18 cellular contexts compared by ENCODE assay signal in genomic region chr7:24075426-24075810, GRCh38.
DNase-seq lines count a peak whose midpoint lies in the region; ATAC-seq and TF ChIP-seq lines count a peak whose summit lies in the region.
"Had no signal": no experiment of that assay in that cellular context is flagged by ENCODE, and none has a peak within 500 bp of the region (broad histone marks: within the 10 kb centered on the region; RNA-seq: fewer than 3 reads in every experiment).

No MANE protein-coding gene starts in this region.

- H3K27ac ChIP-seq in KMS-11 = peak overlapping the region; percentile 85
- no peak overlapping the region for H3K27ac ChIP-seq in naive thymus-derived CD4-positive, alpha-beta T cell (ENCODE audit: low read depth, low read length)
- no peak overlapping the region for H3K27ac ChIP-seq in thyroid gland
- H3K27ac ChIP-seq: gastrocnemius medialis, WERI-Rb-1 had no signal

- intact Hi-C loops in naive thymus-derived CD4-positive, alpha-beta T cell (cut with micrococcal nuclease) = no loop called here
- intact Hi-C loops in thyroid gland (cut with DNase I) = no loop called here

- no peaks in the 10 kb centered on the region for H4K20me1 ChIP-seq in KMS-11 (ENCODE audit: insufficient read depth)

- H3K4me3 Mint-ChIP-seq in T-helper 17 cell = no peak overlapping the region
- H3K4me3 Mint-ChIP-seq in naive thymus-derived CD4-positive, alpha-beta T cell = peak overlapping the region in 2 of 10 donors; percentile 24 to 69

- peak; percentile 32 for DNase-seq in GM04504 (ENCODE audit: low read depth)
- no peak for DNase-seq in T-helper 17 cell
- no peak for DNase-seq in SIG-M5 treated with dmso at 0.1 percent for 504 hours (lab: John Stamatoyannopoulos, UW; ENCODE audit: unreplicated experiment)
- DNase-seq in iPS-NIHi11 (ENCODE audit: low spot score) = no peak
- DNase-seq in naive thymus-derived CD4-positive, alpha-beta T cell = no peak
- DNase-seq in thyroid gland = no peak
- DNase-seq: activated naive CD4-positive, alpha-beta T cell treated with anti-CD3 and anti-CD28 coated beads, Interleukin-2, amount 50 U/mL, for 16 hours; effector memory CD4-positive, alpha-beta T cell; gastrocnemius medialis; midbrain; NCI-H2081; NCI-H82; WERI-Rb-1 had no signal

- TF ChIP-seq POLR2A in thyroid gland (IDR thresholded peaks at IDR 0.05) = no peak

- peak overlapping the region; percentile 54 for H3K4me2 ChIP-seq in KMS-11

- peak overlapping the region; percentile 85 for H2AFZ ChIP-seq in KMS-11 (ENCODE audit: low read depth)

- H3K9me3 ChIP-seq in T-helper 17 cell (ENCODE audit: control insufficient read depth, low read length, poor library complexity, severe bottlenecking) = no peaks in the 10 kb centered on the region
- H3K9me3 ChIP-seq in mucosa of stomach (ENCODE audit: control insufficient read depth, low read length) = no peaks in the 10 kb centered on the region
- no peaks in the 10 kb centered on the region for H3K9me3 ChIP-seq in naive thymus-derived CD4-positive, alpha-beta T cell (ENCODE audit: control insufficient read depth in 2 of 3, low read length in 3 of 3)
- H3K9me3 ChIP-seq in thyroid gland = no peaks in the 10 kb centered on the region
- H3K9me3 ChIP-seq: gastrocnemius medialis had no signal

- peaks cover 21% of the 10 kb centered on the region for H3K4me1 ChIP-seq in KMS-11 (ENCODE audit: low read depth, poor library complexity, severe bottlenecking)
- H3K4me1 ChIP-seq in mucosa of stomach (ENCODE audit: control insufficient read depth, insufficient read depth, low read length) = peaks cover 8% of the 10 kb centered on the region
- H3K4me1 ChIP-seq in naive thymus-derived CD4-positive, alpha-beta T cell (ENCODE audit: control insufficient read depth in 2 of 2, insufficient read depth in 2 of 2, low read length in 2 of 2) = no peaks in the 10 kb centered on the region
- no peaks in the 10 kb centered on the region for H3K4me1 ChIP-seq in thyroid gland
- H3K4me1 ChIP-seq: gastrocnemius medialis, tibial nerve had no signal

- peak overlapping the region; percentile 79 for H3K27ac Mint-ChIP-seq in T-helper 17 cell
- peak overlapping the region in 1 of 9 donors; percentile 48 for H3K27ac Mint-ChIP-seq in naive thymus-derived CD4-positive, alpha-beta T cell
- H3K27ac Mint-ChIP-seq: progenitor cell of endocrine pancreas had no signal

- H3K36me3 Mint-ChIP-seq in T-helper 17 cell (ENCODE audit: low read depth) = peaks cover 7% of the 10 kb centered on the region
- H3K36me3 Mint-ChIP-seq in naive thymus-derived CD4-positive, alpha-beta T cell = no peaks in the 10 kb centered on the region

- H3K9ac ChIP-seq in KMS-11 (peak overlapping the region; percentile 67; the same call in 1 of the 2 replicates), mucosa of stomach (ENCODE audit: low read length) (peak overlapping the region; percentile 41)

- H3K4me3 ChIP-seq in KMS-11 (IDR thresholded peaks at IDR 0.05; ENCODE audit: insufficient read depth, low read depth, low read length) (no peak overlapping the region), mucosa of stomach (ENCODE audit: low read length) (no peak overlapping the region), thyroid gland (replicated peaks in 1 of 3) (no peak overlapping the region)
- H3K4me3 ChIP-seq in naive thymus-derived CD4-positive, alpha-beta T cell (ENCODE audit: low read length) = no peak overlapping the region
- H3K4me3 ChIP-seq: gastrocnemius medialis, K562, tibial nerve had no signal

- TF ChIP-seq CTCF in KMS-11 (conservative IDR thresholded peaks at IDR 0.05; ENCODE audit: low read depth, low read length) (no peak), thyroid gland (IDR thresholded peaks at IDR 0.05) (no peak)

- peaks cover 11% of the 10 kb centered on the region for H3K4me1 Mint-ChIP-seq in T-helper 17 cell
- peaks cover 0 to 7% (median 2%) of the 10 kb centered on the region in 7 donors for H3K4me1 Mint-ChIP-seq in naive thymus-derived CD4-positive, alpha-beta T cell

- H3K27me3 ChIP-seq in KMS-11 (ENCODE audit: insufficient read depth, low read depth) (no peaks in the 10 kb centered on the region), mucosa of stomach (ENCODE audit: control insufficient read depth, insufficient read depth, low read length) (no peaks in the 10 kb centered on the region), thyroid gland (no peaks in the 10 kb centered on the region)
- H3K27me3 ChIP-seq in naive thymus-derived CD4-positive, alpha-beta T cell (ENCODE audit: control insufficient read depth in 2 of 2, insufficient read depth in 2 of 2, low read length in 2 of 2) = no peaks in the 10 kb centered on the region
- H3K27me3 ChIP-seq: gastrocnemius medialis, tibial nerve had no signal

- CTCF ChIA-PET in naive thymus-derived CD4-positive, alpha-beta T cell (lab: Charles Lee) = no interaction called here

- no peak for ATAC-seq in T-helper 17 cell
- ATAC-seq in naive thymus-derived CD4-positive, alpha-beta T cell = no peak
- ATAC-seq: gastrocnemius medialis, K562 had no signal

- H3K36me3 ChIP-seq in KMS-11 (ENCODE audit: insufficient read depth) = no peaks in the 10 kb centered on the region
- no peaks in the 10 kb centered on the region for H3K36me3 ChIP-seq in mucosa of stomach (ENCODE audit: control insufficient read depth, insufficient read depth, low read length)
- H3K36me3 ChIP-seq in naive thymus-derived CD4-positive, alpha-beta T cell (ENCODE audit: control insufficient read depth in 2 of 3, insufficient read depth in 3 of 3, low read length in 3 of 3) = no peaks in the 10 kb centered on the region
- H3K36me3 ChIP-seq in thyroid gland = no peaks in the 10 kb centered on the region
- H3K36me3 ChIP-seq: gastrocnemius medialis, tibial nerve, WERI-Rb-1 had no signal

- WGBS in thyroid gland, 2 donors = 86 to 88% methylated on average over 1 of the region's 1 CpG

- peaks cover 17% of the 10 kb centered on the region for H3K27me3 Mint-ChIP-seq in T-helper 17 cell
- H3K27me3 Mint-ChIP-seq in naive thymus-derived CD4-positive, alpha-beta T cell = peaks cover 3 to 13% (median 7%) of the 10 kb centered on the region in 5 donors
- H3K27me3 Mint-ChIP-seq: progenitor cell of endocrine pancreas had no signal

- POLR2A ChIA-PET in naive thymus-derived CD4-positive, alpha-beta T cell (lab: Charles Lee) = no interaction called here

- H3K9me3 Mint-ChIP-seq in naive thymus-derived CD4-positive, alpha-beta T cell = peaks cover 0 to 3% (median 0%) of the 10 kb centered on the region in 11 donors

- H3K79me2 ChIP-seq in KMS-11 (ENCODE audit: insufficient read depth, low read depth) = no peaks in the 10 kb centered on the region
